1 cellular context compared by ENCODE assay signal in the genomic region with DNA sequence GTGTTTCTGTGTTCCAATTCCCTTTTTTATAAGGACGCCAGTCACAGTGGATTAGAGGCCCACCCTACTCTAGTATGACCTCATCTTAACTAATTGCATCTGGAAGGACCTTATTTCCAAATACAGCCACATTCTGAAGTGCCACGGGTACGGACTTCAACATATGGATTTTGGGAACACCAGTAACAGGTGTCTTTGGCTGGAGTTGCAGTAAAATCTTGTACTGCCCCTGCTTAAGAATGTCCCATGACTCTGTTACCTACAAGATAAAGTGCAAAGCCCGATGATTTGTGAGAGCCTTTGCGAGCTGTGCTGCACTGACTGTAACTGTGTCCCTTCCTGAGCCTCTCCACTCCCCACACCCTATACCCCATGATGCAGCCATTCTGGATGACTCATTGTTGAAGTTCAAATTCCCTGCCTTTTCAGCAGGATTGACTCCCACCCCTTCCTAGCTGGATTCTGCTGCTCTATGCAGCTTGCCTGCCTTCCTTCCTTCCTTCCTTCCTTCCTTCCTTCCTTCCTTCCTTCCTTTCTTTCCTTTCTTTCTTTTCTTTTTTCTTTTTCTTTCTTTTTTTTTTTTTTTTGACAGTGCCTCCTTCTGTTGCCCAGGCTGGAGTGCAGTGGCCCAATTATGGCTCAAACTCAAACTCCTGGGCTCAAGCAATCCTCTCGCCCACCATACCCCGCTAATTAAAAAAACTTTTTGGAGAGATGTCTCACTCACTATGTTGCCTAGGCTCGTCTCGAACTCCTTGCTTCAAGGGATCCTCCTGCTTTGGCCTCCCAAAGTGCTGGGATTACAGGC.
A peak's percentile ranks its signal among the peaks of the same experiment; 100 is the strongest.
TF ChIP-seq lines count a peak whose summit lies in the region.

No MANE protein-coding gene starts in this region.

TF ChIP-seq in H1, 55 proteins besides CTCF, POLR2A, EP300 and RAD21:
- TF ChIP-seq GTF2F1 (IDR thresholded peaks at IDR 0.05; ENCODE audit: borderline replicate concordance, low read depth, low read length) (no peak), JUND (IDR thresholded peaks at IDR 0.05; ENCODE audit: low read length) (0 out of 2 replicates have a peak, but pooled peaks have one; percentile 32)
